ENCODE assay signal across 1 cellular context in the genomic region with DNA sequence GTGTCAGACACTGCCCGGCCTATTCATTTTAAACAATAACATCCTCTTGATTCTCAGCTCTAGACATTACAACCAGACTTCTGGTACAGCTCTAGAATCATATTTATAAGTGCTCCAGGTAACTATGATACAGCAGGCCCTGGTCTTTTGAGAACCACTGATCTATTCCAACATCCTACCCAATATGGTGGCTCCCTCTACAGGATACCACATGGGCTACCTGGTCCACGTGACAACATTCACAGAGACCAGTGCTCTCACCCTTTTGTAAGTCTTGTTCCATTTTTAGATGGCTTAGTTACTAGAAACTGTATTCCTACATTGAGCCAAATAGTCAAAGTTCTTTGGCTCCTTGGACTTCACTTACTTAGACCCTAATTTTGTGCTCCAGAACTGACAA.
TF ChIP-seq lines count a peak whose summit lies in the region.

No MANE protein-coding gene starts in this region.

TF ChIP-seq in A549, 52 proteins besides CTCF, POLR2A, EP300 and RAD21 (continued from another document):
- TF ChIP-seq KDM1A (IDR thresholded peaks at IDR 0.05; ENCODE audit: low read depth) (no peak), SMC3 (IDR thresholded peaks at IDR 0.05) (no peak), MAFK (IDR thresholded peaks at IDR 0.05; ENCODE audit: partially characterized antibody) (no peak), FOXS1 (CRISPR knock-in tag; IDR thresholded peaks at IDR 0.05) (no peak), RFX5 (IDR thresholded peaks at IDR 0.05) (no peak), CHD4 (IDR thresholded peaks at IDR 0.05; ENCODE audit: borderline replicate concordance) (no peak), JUN (IDR thresholded peaks at IDR 0.05) (no peak)
- TF ChIP-seq, protein P1, sequence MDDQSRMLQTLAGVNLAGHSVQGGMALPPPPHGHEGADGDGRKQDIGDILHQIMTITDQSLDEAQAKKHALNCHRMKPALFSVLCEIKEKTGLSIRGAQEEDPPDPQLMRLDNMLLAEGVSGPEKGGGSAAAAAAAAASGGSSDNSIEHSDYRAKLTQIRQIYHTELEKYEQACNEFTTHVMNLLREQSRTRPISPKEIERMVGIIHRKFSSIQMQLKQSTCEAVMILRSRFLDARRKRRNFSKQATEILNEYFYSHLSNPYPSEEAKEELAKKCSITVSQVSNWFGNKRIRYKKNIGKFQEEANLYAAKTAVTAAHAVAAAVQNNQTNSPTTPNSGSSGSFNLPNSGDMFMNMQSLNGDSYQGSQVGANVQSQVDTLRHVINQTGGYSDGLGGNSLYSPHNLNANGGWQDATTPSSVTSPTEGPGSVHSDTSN (IDR thresholded peaks at IDR 0.05), result no peak
TF ChIP-seq in A549: peak in this region for 0.
